In the genomic region with DNA sequence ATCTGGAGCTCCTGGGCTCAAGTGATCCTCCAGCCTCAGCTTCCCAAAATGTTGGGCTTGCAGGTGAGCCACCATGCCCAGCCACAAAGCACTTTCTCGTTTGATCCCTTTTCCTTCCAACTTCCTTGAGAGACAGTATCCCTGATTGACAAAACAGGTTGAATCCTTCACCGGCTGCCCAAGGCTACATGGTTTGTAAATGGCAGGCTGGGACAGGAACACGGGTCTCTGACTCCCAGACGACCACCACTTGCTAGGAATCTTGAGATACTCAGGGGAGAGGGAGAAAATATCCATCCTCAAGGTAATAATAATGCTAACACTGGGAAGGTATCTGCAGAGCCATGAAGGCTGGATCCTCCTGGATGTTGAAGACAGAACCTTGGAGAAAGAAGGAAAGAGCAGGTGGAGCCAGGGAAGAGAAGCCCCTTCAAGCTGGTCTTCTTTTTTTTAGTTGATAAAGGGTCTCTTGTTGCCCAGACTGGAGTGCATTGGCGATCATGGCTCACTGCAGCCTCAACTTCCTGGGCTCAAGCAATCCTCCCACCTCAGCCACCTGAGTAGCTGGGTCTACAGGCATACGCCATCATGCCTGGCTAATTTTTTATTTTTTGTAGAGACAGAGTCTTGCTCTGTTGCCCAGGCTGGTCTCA, we compare ENCODE assay signal across 19 cellular contexts. TPM values are rescaled to one million over a fixed set of nuclear protein-coding genes. Genes with fewer than 3 reads are reported as not detected.
DNase-seq lines count a peak whose midpoint lies in the region; ATAC-seq and TF ChIP-seq lines count a peak whose summit lies in the region.
"Had no signal": no experiment of that assay in that cellular context is flagged by ENCODE, and none has a peak within 500 bp of the region (broad histone marks: within the 10 kb centered on the region; RNA-seq: fewer than 3 reads in every experiment).

No MANE protein-coding gene starts in this region.

- H3K9me3 ChIP-seq in SK-N-SH (no peaks in the 10 kb centered on the region), lung (ENCODE audit: control insufficient read depth in 2 of 2, insufficient read depth in 1 of 2, low read length in 1 of 2) (no peaks in the 10 kb centered on the region), tibial artery (no peaks in the 10 kb centered on the region)
- H3K9me3 ChIP-seq: HAP-1 had no signal

- no peak overlapping the region for H3K9ac ChIP-seq in SK-N-SH

- WGBS in SK-N-SH (ENCODE audit: low lambda C conversion rate): 58% methylated on average over 6 of the region's 6 CpGs
- WGBS in lung, 2 donors: 78 to 81% methylated on average over 6 of the region's 6 CpGs

- CTCF ChIA-PET in SK-N-SH (lab: Yijun Ruan, JAX): interaction anchor here (0.6 to 4.5 kb wide), 4 partner anchors 20 to 249 kb away, joined by 3 to 23 read pairs (median 5); a partner anchor contains a TSS

- no peak for DNase-seq in SK-N-SH
- peak; percentile 52 for DNase-seq in coronary artery (ENCODE audit: low spot score)
- DNase-seq in lung (ENCODE audit: low spot score): peak; percentile 7
- DNase-seq in tibial artery: no peak
- DNase-seq in dorsolateral prefrontal cortex: no peak
- DNase-seq in CD1c-positive myeloid dendritic cell (ENCODE audit: extremely low spot score): no peak
- DNase-seq in COR-L47 (lab: John Stamatoyannopoulos, UW): no peak
- DNase-seq: GDM1, Karpas-422, NCI-H1436, NCI-H1930, NCI-H526, PC-9 had no signal

- no peak for TF ChIP-seq RAD21 in SK-N-SH (IDR thresholded peaks at IDR 0.05; ENCODE audit: low read length)

- no peaks in the 10 kb centered on the region for H3K79me2 ChIP-seq in SK-N-SH (ENCODE audit: insufficient read depth)

- H4K20me1 ChIP-seq in SK-N-SH (ENCODE audit: insufficient read depth): no peaks in the 10 kb centered on the region

- POLR2A ChIA-PET in SK-N-SH (lab: Yijun Ruan, JAX): no interaction called here

- H3K27ac ChIP-seq in SK-N-SH (ENCODE audit: low read depth in 2 of 2, low read length in 1 of 2) (peak overlapping the region in 1 of 2 experiments; percentile 58; a peak in 2 of 4 replicates), coronary artery (peak overlapping the region in 1 of 2 donors; percentile 51), lung (ENCODE audit: low read depth in 1 of 2, low read length in 1 of 2) (no peak overlapping the region), tibial artery (peak overlapping the region; percentile 61 to 69), dorsolateral prefrontal cortex (no peak overlapping the region)
- H3K27ac ChIP-seq: 22Rv1, HL-60, PC-9 had no signal

- peaks cover 11% of the 10 kb centered on the region for H3F3A ChIP-seq in SK-N-SH (replicated peaks; ENCODE audit: insufficient read depth)

- intact Hi-C loops in tibial artery (cut with DNase I; ENCODE audit: low total_unique reads) (no loop called here), dorsolateral prefrontal cortex (cut with DNase I) (no loop called here)

- H3K4me2 ChIP-seq in SK-N-SH: peak overlapping the region; percentile 48; the same call in 1 of the 2 replicates
- H3K4me2 ChIP-seq: PC-9 had no signal

- no peak for TF ChIP-seq CTCF in SK-N-SH (IDR thresholded peaks at IDR 0.05)
- no peak for TF ChIP-seq CTCF in coronary artery (IDR thresholded peaks at IDR 0.05)
- no peak for TF ChIP-seq CTCF in lung (IDR thresholded peaks at IDR 0.05; ENCODE audit: control extremely low read depth, extremely low read depth)
- no peak for TF ChIP-seq CTCF in tibial artery (IDR thresholded peaks at IDR 0.05)
- TF ChIP-seq CTCF in dorsolateral prefrontal cortex (IDR thresholded peaks at IDR 0.05 in 54 of 56, conservative IDR thresholded peaks at IDR 0.05 in 2 of 56; ENCODE audit: low read depth in 1 of 56, partially characterized antibody in 56 of 56): no peak

- no peaks in the 10 kb centered on the region for H3K36me3 ChIP-seq in SK-N-SH (replicated peaks in 1 of 2; ENCODE audit: control insufficient read depth in 1 of 2, insufficient read depth in 2 of 2, low read length in 1 of 2)
- peaks cover 5 to 20% of the 10 kb centered on the region in 2 donors for H3K36me3 ChIP-seq in lung (ENCODE audit: control insufficient read depth in 2 of 2, insufficient read depth in 2 of 2, low read length in 2 of 2)
- H3K36me3 ChIP-seq in tibial artery: peaks cover 0 to 30% (median 13%) of the 10 kb centered on the region in 3 donors
- H3K36me3 ChIP-seq: HAP-1 had no signal

- no peak overlapping the region for H2AFZ ChIP-seq in SK-N-SH (ENCODE audit: low read depth)
- H2AFZ ChIP-seq: PC-9 had no signal

- no peak for TF ChIP-seq EP300 in SK-N-SH (IDR thresholded peaks at IDR 0.05; ENCODE audit: borderline replicate concordance in 1 of 2, low read depth in 1 of 2, low read length in 1 of 2)

- H3K27me3 ChIP-seq in SK-N-SH (ENCODE audit: insufficient read depth) (no peaks in the 10 kb centered on the region), lung (ENCODE audit: control insufficient read depth, insufficient read depth) (no peaks in the 10 kb centered on the region), tibial artery (no peaks in the 10 kb centered on the region), dorsolateral prefrontal cortex (peaks cover 0 to 4% (median 0%) of the 10 kb centered on the region in 45 donors)

- H3K4me1 ChIP-seq in SK-N-SH (ENCODE audit: control insufficient read depth in 1 of 2, insufficient read depth in 2 of 2, low read depth in 1 of 2, low read length in 1 of 2) (no peaks in the 10 kb centered on the region), lung (ENCODE audit: control insufficient read depth in 2 of 2, insufficient read depth in 2 of 2, low read length in 2 of 2) (peaks cover 0 to 3% of the 10 kb centered on the region in 2 donors), tibial artery (peaks cover 0 to 41% (median 20%) of the 10 kb centered on the region in 4 donors)
- H3K4me1 ChIP-seq: HAP-1 had no signal

- no peak overlapping the region; a peak in 1 of 4 replicates for H3K4me3 ChIP-seq in SK-N-SH (ENCODE audit: low read depth in 2 of 2, low read length in 1 of 2)
- no peak overlapping the region for H3K4me3 ChIP-seq in coronary artery
- H3K4me3 ChIP-seq in lung: no peak overlapping the region
- H3K4me3 ChIP-seq in tibial artery: no peak overlapping the region
- H3K4me3 ChIP-seq in dorsolateral prefrontal cortex: no peak overlapping the region
- H3K4me3 ChIP-seq: HAP-1, PC-9 had no signal

- ATAC-seq in SK-N-SH treated with all-trans-retinoic acid at 6 μM for 48 hours (no peak), lung (ENCODE audit: insufficient read depth, low FRiP score) (no peak)

- H3K9me2 ChIP-seq in SK-N-SH: no peaks in the 10 kb centered on the region

TF ChIP-seq in SK-N-SH, 30 proteins besides CTCF, POLR2A, EP300 and RAD21 (continues in another document):
- TF ChIP-seq, protein P1, sequence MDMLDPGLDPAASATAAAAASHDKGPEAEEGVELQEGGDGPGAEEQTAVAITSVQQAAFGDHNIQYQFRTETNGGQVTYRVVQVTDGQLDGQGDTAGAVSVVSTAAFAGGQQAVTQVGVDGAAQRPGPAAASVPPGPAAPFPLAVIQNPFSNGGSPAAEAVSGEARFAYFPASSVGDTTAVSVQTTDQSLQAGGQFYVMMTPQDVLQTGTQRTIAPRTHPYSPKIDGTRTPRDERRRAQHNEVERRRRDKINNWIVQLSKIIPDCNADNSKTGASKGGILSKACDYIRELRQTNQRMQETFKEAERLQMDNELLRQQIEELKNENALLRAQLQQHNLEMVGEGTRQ (IDR thresholded peaks at IDR 0.05; ENCODE audit: borderline replicate concordance, low read depth, low read length): no peak
- TF ChIP-seq, protein P2, sequence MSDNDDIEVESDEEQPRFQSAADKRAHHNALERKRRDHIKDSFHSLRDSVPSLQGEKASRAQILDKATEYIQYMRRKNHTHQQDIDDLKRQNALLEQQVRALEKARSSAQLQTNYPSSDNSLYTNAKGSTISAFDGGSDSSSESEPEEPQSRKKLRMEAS (IDR thresholded peaks at IDR 0.05; ENCODE audit: low read depth): no peak
- TF ChIP-seq CHD2 (IDR thresholded peaks at IDR 0.05; ENCODE audit: low read length, partially characterized antibody): no peak
- no peak for TF ChIP-seq ELF1 (IDR thresholded peaks at IDR 0.05)
- TF ChIP-seq FOXM1 (IDR thresholded peaks at IDR 0.05; ENCODE audit: low read depth): no peak

TF ChIP-seq in SK-N-SH treated with all-trans-retinoic acid at 6 μM for 48 hours, 23 proteins besides CTCF, POLR2A, EP300 and RAD21 (continues in another document):
- TF ChIP-seq, protein P3, sequence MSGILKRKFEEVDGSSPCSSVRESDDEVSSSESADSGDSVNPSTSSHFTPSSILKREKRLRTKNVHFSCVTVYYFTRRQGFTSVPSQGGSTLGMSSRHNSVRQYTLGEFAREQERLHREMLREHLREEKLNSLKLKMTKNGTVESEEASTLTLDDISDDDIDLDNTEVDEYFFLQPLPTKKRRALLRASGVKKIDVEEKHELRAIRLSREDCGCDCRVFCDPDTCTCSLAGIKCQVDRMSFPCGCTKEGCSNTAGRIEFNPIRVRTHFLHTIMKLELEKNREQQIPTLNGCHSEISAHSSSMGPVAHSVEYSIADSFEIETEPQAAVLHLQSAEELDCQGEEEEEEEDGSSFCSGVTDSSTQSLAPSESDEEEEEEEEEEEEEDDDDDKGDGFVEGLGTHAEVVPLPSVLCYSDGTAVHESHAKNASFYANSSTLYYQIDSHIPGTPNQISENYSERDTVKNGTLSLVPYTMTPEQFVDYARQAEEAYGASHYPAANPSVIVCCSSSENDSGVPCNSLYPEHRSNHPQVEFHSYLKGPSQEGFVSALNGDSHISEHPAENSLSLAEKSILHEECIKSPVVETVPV (CRISPR knock-in tag; IDR thresholded peaks at IDR 0.05): no peak
- TF ChIP-seq SNAI2 (CRISPR knock-in tag; IDR thresholded peaks at IDR 0.05) (no peak), ZC3H10 (CRISPR knock-in tag; IDR thresholded peaks at IDR 0.05) (no peak)

RNA-seq across cellular contexts. Expression of a gene that starts 19.8 kb away (rescaled TPM):
- polyA plus RNA-seq in SK-N-SH (2012; rRNA removed): 0.02 and 0.05 TPM in 2 replicates
- not detected in 2 replicates for polyA plus RNA-seq in SK-N-SH (2012; cell fraction: cytosol; rRNA removed)
- polyA plus RNA-seq in SK-N-SH (2012; cell fraction: nucleus; rRNA removed): 0.01 and 0.06 TPM in 2 replicates
- total RNA-seq in lung: 10 to 100 TPM; 42.3 to 55.3 TPM
- 10 to 100 TPM; 10.2 to 15.7 TPM for polyA plus RNA-seq in lung
- 10 to 100 TPM in 57 of 120 experiments, 1 to 10 TPM in 63; 5.2 to 28.8 (median 9.8) TPM for total RNA-seq in dorsolateral prefrontal cortex

RNA-seq across cellular contexts. Expression of a gene that starts 20.8 kb away (rescaled TPM):
- 3.8 and 4.3 TPM in 2 replicates for polyA plus RNA-seq in SK-N-SH (2012; rRNA removed)
- 2.3 and 3.1 TPM in 2 replicates for polyA plus RNA-seq in SK-N-SH (2012; cell fraction: cytosol; rRNA removed)
- polyA plus RNA-seq in SK-N-SH (2012; cell fraction: nucleus; rRNA removed): 5.2 and 6.0 TPM in 2 replicates
- 10 to 100 TPM in 1 of 2 donors, 1 to 10 TPM in 1; 2.3 to 23.0 TPM for total RNA-seq in lung
- polyA plus RNA-seq in lung: 10 to 100 TPM in 1 of 2 donors, 1 to 10 TPM in 1; 5.5 to 32.8 TPM
- total RNA-seq in dorsolateral prefrontal cortex: 100 to 1,000 TPM in 112 of 120 experiments, 10 to 100 TPM in 8; 59.9 to 383 (median 222) TPM
- polyA plus RNA-seq: CD14-positive monocyte had no signal

RNA-seq across cellular contexts. Expression of a gene that starts 30.7 kb away (rescaled TPM):
- not detected in 2 replicates for polyA plus RNA-seq in SK-N-SH (2012; rRNA removed)
- not detected in 2 replicates for polyA plus RNA-seq in SK-N-SH (2012; cell fraction: cytosol; rRNA removed)
- polyA plus RNA-seq in SK-N-SH (2012; cell fraction: nucleus; rRNA removed): not detected in 2 replicates
- total RNA-seq in lung: 100 to 1,000 TPM in 1 of 2 donors, 10 to 100 TPM in 1; 61.4 to 171 TPM
- 100 to 1,000 TPM; 469 to 597 TPM for polyA plus RNA-seq in lung
- 100 to 1,000 TPM in 9 of 120 experiments, 10 to 100 TPM in 111; 10.9 to 181 (median 54.5) TPM for total RNA-seq in dorsolateral prefrontal cortex
- total RNA-seq: Daoy had no signal
- polyA plus RNA-seq: CD14-positive monocyte had no signal

Comparison
In these comparisons a context has a peak if more than half of its experiments do, and no peak if none do; other contexts are left out.
1. DNase-seq: peak in coronary artery (single experiment) and lung (single experiment); none in SK-N-SH (single experiment), tibial artery (0 of 2), dorsolateral prefrontal cortex (0 of 10), CD1c-positive myeloid dendritic cell (single experiment) and COR-L47 (single experiment).
2. H3K27ac ChIP-seq: peak in tibial artery (2 of 2); none in lung (0 of 2) and dorsolateral prefrontal cortex (0 of 59).